Comparison of ENCODE assay signal across 27 cellular contexts in the genomic region with DNA sequence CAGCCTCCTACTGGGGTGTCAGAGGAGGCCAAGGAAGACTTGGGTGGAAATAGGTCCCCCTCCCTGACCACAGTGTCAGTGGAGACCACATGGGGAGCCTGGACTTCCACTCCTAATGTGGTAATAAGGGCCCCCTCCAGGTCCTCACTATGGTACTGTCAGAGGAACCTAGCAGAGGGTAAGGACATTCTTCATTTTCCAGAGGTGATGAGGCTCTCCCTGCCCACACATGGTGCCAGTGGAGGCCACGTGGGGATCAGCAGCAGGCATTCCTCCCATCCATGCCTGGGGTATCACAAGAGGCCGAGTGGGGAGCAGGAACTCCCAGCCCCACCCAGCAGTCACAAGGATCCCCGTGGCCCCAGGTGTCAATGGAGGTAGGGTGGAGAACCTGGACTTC. TPM values are rescaled to one million over a fixed set of nuclear protein-coding genes. Genes with fewer than 3 reads are reported as not detected.
"Had no signal": no experiment of that assay in that cellular context is flagged by ENCODE, and none has a peak within 500 bp of the region (broad histone marks: within the 10 kb centered on the region; RNA-seq: fewer than 3 reads in every experiment).

No MANE protein-coding gene starts in this region.

- H3K4me1 ChIP-seq: colonic mucosa, foreskin keratinocyte, gastroesophageal sphincter, thyroid gland had no signal

- H3K36me3 ChIP-seq: colonic mucosa, esophagus muscularis mucosa, gastroesophageal sphincter, heart left ventricle, left lung, stomach, thyroid gland had no signal

- H3K4me3 Mint-ChIP-seq: dendritic cell treated with granulocyte-macrophage colony-stimulating factor and Interleukin-4, amounts not matched to agents 40 ng/mL and 50 ng/mL, for 4 days; naive thymus-derived CD8-positive, alpha-beta T cell; nephron progenitor cell had no signal

- DNase-seq: colonic mucosa; effector CD8-positive, alpha-beta T cell; foreskin keratinocyte; heart left ventricle; kidney; left lung; mammary epithelial cell; mesendoderm; naive thymus-derived CD8-positive, alpha-beta T cell; nephron progenitor cell; nucleus accumbens; psoas muscle; right cardiac atrium; small intestine; stimulated activated CD4-positive, alpha-beta T cell treated with anti-CD3 and anti-CD28 coated beads, Interleukin-15, amount 100 ng/mL, for 24 hours; stimulated activated CD4-positive, alpha-beta T cell treated with anti-CD3 and anti-CD28 coated beads, Interleukin-4, amount 100 ng/mL, for 1 hour; stimulated activated CD8-positive, alpha-beta memory T cell treated with anti-CD3 and anti-CD28 coated beads, Interleukin-4, amount 100 ng/mL, for 48 hours; stimulated activated naive CD4-positive, alpha-beta T cell treated with Interleukin-2 at 50 U/mL for 16 hours; stomach; thyroid gland; trophoblast cell had no signal

- H3K27ac Mint-ChIP-seq: dendritic cell treated with granulocyte-macrophage colony-stimulating factor and Interleukin-4, amounts not matched to agents 40 ng/mL and 50 ng/mL, for 4 days; naive thymus-derived CD8-positive, alpha-beta T cell; nephron progenitor cell had no signal

- H3K9me3 Mint-ChIP-seq: dendritic cell treated with granulocyte-macrophage colony-stimulating factor and Interleukin-4, amounts not matched to agents 40 ng/mL and 50 ng/mL, for 4 days; naive thymus-derived CD8-positive, alpha-beta T cell; nephron progenitor cell had no signal

- H3K27me3 ChIP-seq: colonic mucosa, thyroid gland had no signal

- ATAC-seq: foreskin keratinocyte; gastroesophageal sphincter; left lung; naive thymus-derived CD8-positive, alpha-beta T cell; psoas muscle; right cardiac atrium had no signal

- H3K27ac ChIP-seq: colonic mucosa, esophagus muscularis mucosa, foreskin keratinocyte, gastroesophageal sphincter, heart left ventricle, hepatocyte, left lung, psoas muscle, stomach, thyroid gland had no signal

- H3K9me3 ChIP-seq: colonic mucosa, esophagus muscularis mucosa, gastroesophageal sphincter, heart left ventricle, left lung, psoas muscle, stomach, thyroid gland had no signal

- H3K4me3 ChIP-seq: colonic mucosa, esophagus muscularis mucosa, gastroesophageal sphincter, heart left ventricle, hepatocyte, left lung, psoas muscle, stomach, thyroid gland had no signal

- H3K36me3 Mint-ChIP-seq: naive thymus-derived CD8-positive, alpha-beta T cell had no signal

RNA-seq across cellular contexts. Expression of a gene that starts 6.5 kb away (rescaled TPM):
- total RNA-seq: foreskin keratinocyte; mammary epithelial cell; naive thymus-derived CD8-positive, alpha-beta T cell; osteocyte had no signal
- polyA plus RNA-seq: fibroblast of lung, foreskin keratinocyte had no signal
